13 cellular contexts compared by ENCODE assay signal in genomic region chr11:74849525-74850391, GRCh38.
DNase-seq lines count a peak whose midpoint lies in the region; TF ChIP-seq lines count a peak whose summit lies in the region.
"Had no signal": no experiment of that assay in that cellular context is flagged by ENCODE, and none has a peak within 500 bp of the region (broad histone marks: within the 10 kb centered on the region; RNA-seq: fewer than 3 reads in every experiment).

No MANE protein-coding gene starts in this region.

- no TSS peak for BruUV-seq in mammary epithelial cell (replicated peaks; lab: Mats Ljungman, UMichigan)

- no peaks in the 10 kb centered on the region for H3K4me1 Mint-ChIP-seq in activated T-helper 1 cell treated with anti-CD3 and anti-CD28 coated beads, Interleukin-12 subunit alpha, Interleukin-12 subunit beta, Interleukin-2, Interleukin-4 antibody, amounts not matched to agents 30 ng/mL and 10 ng/mL and 1 ng/mL, durations not matched to agents 14 hours and 24 hours and 36 hours (ENCODE audit: low read depth)
- peaks cover 8% of the 10 kb centered on the region for H3K4me1 Mint-ChIP-seq in activated CD4-positive, alpha-beta memory T cell treated with anti-CD3 and anti-CD28 coated beads, Interleukin-2, amount 10 ng/mL, durations not matched to agents 7 days and 5 days

- POLR2A ChIA-PET in activated CD4-positive, alpha-beta memory T cell treated with anti-CD3 and anti-CD28 coated beads, Interleukin-2, amount 10 ng/mL, durations not matched to agents 7 days and 5 days (lab: Charles Lee) = no interaction called here

- peak overlapping the region; percentile 81 for H3K27ac ChIP-seq in HUES64 (ENCODE audit: low read depth, low read length)
- H3K27ac ChIP-seq in mammary epithelial cell (ENCODE audit: insufficient read depth, low read depth, low read length) = peak overlapping the region; percentile 10

- no peak overlapping the region for H3K4me3 ChIP-seq in HUES64 (ENCODE audit: low read length)
- no peak overlapping the region for H3K4me3 ChIP-seq in mammary epithelial cell (replicated peaks in 1 of 3; ENCODE audit: insufficient read depth in 1 of 3, low read depth in 2 of 3, low read length in 3 of 3)

- intact Hi-C loops in mammary epithelial cell (cut with micrococcal nuclease) = no loop called here
- intact Hi-C loops in activated T-helper 1 cell treated with anti-CD3 and anti-CD28 coated beads, Interleukin-12 subunit alpha, Interleukin-12 subunit beta, Interleukin-2, Interleukin-4 antibody, amounts not matched to agents 30 ng/mL and 10 ng/mL and 1 ng/mL, durations not matched to agents 14 hours and 24 hours and 36 hours (cut with micrococcal nuclease) = no loop called here

- CTCF ChIA-PET in mammary epithelial cell (lab: Charles Lee; ENCODE audit: low non-redundant PET) = no interaction called here
- CTCF ChIA-PET in activated CD4-positive, alpha-beta memory T cell treated with anti-CD3 and anti-CD28 coated beads, Interleukin-2, amount 10 ng/mL, durations not matched to agents 7 days and 5 days (lab: Charles Lee) = no interaction called here

- no peak overlapping the region for H3K27ac Mint-ChIP-seq in activated T-helper 1 cell treated with anti-CD3 and anti-CD28 coated beads, Interleukin-12 subunit alpha, Interleukin-12 subunit beta, Interleukin-2, Interleukin-4 antibody, amounts not matched to agents 30 ng/mL and 10 ng/mL and 1 ng/mL, durations not matched to agents 14 hours and 24 hours and 36 hours
- no peak overlapping the region for H3K27ac Mint-ChIP-seq in activated CD4-positive, alpha-beta memory T cell treated with anti-CD3 and anti-CD28 coated beads, Interleukin-2, amount 10 ng/mL, durations not matched to agents 7 days and 5 days
- H3K27ac Mint-ChIP-seq: dendritic cell treated with granulocyte-macrophage colony-stimulating factor and Interleukin-4, amounts not matched to agents 40 ng/mL and 50 ng/mL, for 4 days had no signal

- no peak for TF ChIP-seq CTCF in mammary epithelial cell (conservative IDR thresholded peaks at IDR 0.05 in 1 of 2, IDR thresholded peaks at IDR 0.05 in 1 of 2; ENCODE audit: extremely low read depth in 1 of 2, insufficient read depth in 1 of 2, low read depth in 1 of 2, low read length in 2 of 2)

- 16% methylated on average over 5 of the region's 7 CpGs for WGBS in HUES64
- WGBS in mammary epithelial cell (ENCODE audit: low coverage, missing lambda C conversion rate) = 61% methylated on average over 7 of the region's 7 CpGs

- peaks cover 31% of the 10 kb centered on the region for H3K36me3 ChIP-seq in HUES64 (ENCODE audit: insufficient read depth, low read length)
- peaks cover 3% of the 10 kb centered on the region for H3K36me3 ChIP-seq in mammary epithelial cell (ENCODE audit: insufficient read depth, low read length)

- peaks cover 24% of the 10 kb centered on the region for H3K4me1 ChIP-seq in HUES64 (ENCODE audit: insufficient read depth, low read length)
- peaks cover 17% of the 10 kb centered on the region for H3K4me1 ChIP-seq in mammary epithelial cell (ENCODE audit: insufficient read depth, low read length)

- no peaks in the 10 kb centered on the region for H3K9me3 ChIP-seq in HUES64 (ENCODE audit: insufficient read depth, low read depth, low read length)
- no peaks in the 10 kb centered on the region for H3K9me3 ChIP-seq in mammary epithelial cell (replicated peaks; ENCODE audit: insufficient read depth, low read length)

- no peak overlapping the region for H3K4me3 Mint-ChIP-seq in activated T-helper 1 cell treated with anti-CD3 and anti-CD28 coated beads, Interleukin-12 subunit alpha, Interleukin-12 subunit beta, Interleukin-2, Interleukin-4 antibody, amounts not matched to agents 30 ng/mL and 10 ng/mL and 1 ng/mL, durations not matched to agents 14 hours and 24 hours and 36 hours
- H3K4me3 Mint-ChIP-seq in activated CD4-positive, alpha-beta memory T cell treated with anti-CD3 and anti-CD28 coated beads, Interleukin-2, amount 10 ng/mL, durations not matched to agents 7 days and 5 days = no peak overlapping the region
- H3K4me3 Mint-ChIP-seq: CD8-positive, alpha-beta memory T cell; dendritic cell treated with granulocyte-macrophage colony-stimulating factor and Interleukin-4, amounts not matched to agents 40 ng/mL and 50 ng/mL, for 4 days had no signal

- dilution Hi-C loops in mammary epithelial cell (cut with HindIII; ENCODE audit: low sequenced_read_pairs) = no loop called here

- in situ Hi-C loops in mammary epithelial cell (cut with MboI; ENCODE audit: low sequenced_read_pairs in 2 of 2) = loop anchor here in 1 of 2 donors (25.0 kb wide), 1 partner anchor 212 kb away; no protein-coding TSS in a partner anchor

- no peak overlapping the region for H2AFZ ChIP-seq in mammary epithelial cell (ENCODE audit: low read depth, low read length)

- no peaks in the 10 kb centered on the region for H4K20me1 ChIP-seq in mammary epithelial cell (ENCODE audit: insufficient read depth, low read length)

- H3K9me3 Mint-ChIP-seq in activated T-helper 1 cell treated with anti-CD3 and anti-CD28 coated beads, Interleukin-12 subunit alpha, Interleukin-12 subunit beta, Interleukin-2, Interleukin-4 antibody, amounts not matched to agents 30 ng/mL and 10 ng/mL and 1 ng/mL, durations not matched to agents 14 hours and 24 hours and 36 hours = no peaks in the 10 kb centered on the region
- H3K9me3 Mint-ChIP-seq in activated CD4-positive, alpha-beta memory T cell treated with anti-CD3 and anti-CD28 coated beads, Interleukin-2, amount 10 ng/mL, durations not matched to agents 7 days and 5 days = no peaks in the 10 kb centered on the region
- H3K9me3 Mint-ChIP-seq: CD8-positive, alpha-beta memory T cell; dendritic cell treated with granulocyte-macrophage colony-stimulating factor and Interleukin-4, amounts not matched to agents 40 ng/mL and 50 ng/mL, for 4 days had no signal

- H3K27me3 ChIP-seq in HUES64 (ENCODE audit: insufficient read depth, low read length) = no peaks in the 10 kb centered on the region
- H3K27me3 ChIP-seq in mammary epithelial cell (ENCODE audit: insufficient read depth, low read length) = no peaks in the 10 kb centered on the region

- H3K27me3 Mint-ChIP-seq in activated T-helper 1 cell treated with anti-CD3 and anti-CD28 coated beads, Interleukin-12 subunit alpha, Interleukin-12 subunit beta, Interleukin-2, Interleukin-4 antibody, amounts not matched to agents 30 ng/mL and 10 ng/mL and 1 ng/mL, durations not matched to agents 14 hours and 24 hours and 36 hours (ENCODE audit: insufficient read depth) = no peaks in the 10 kb centered on the region
- H3K27me3 Mint-ChIP-seq in activated CD4-positive, alpha-beta memory T cell treated with anti-CD3 and anti-CD28 coated beads, Interleukin-2, amount 10 ng/mL, durations not matched to agents 7 days and 5 days = no peaks in the 10 kb centered on the region
- H3K27me3 Mint-ChIP-seq: CD8-positive, alpha-beta memory T cell; dendritic cell treated with granulocyte-macrophage colony-stimulating factor and Interleukin-4, amounts not matched to agents 40 ng/mL and 50 ng/mL, for 4 days had no signal

- peaks cover 21% of the 10 kb centered on the region for H3K36me3 Mint-ChIP-seq in activated T-helper 1 cell treated with anti-CD3 and anti-CD28 coated beads, Interleukin-12 subunit alpha, Interleukin-12 subunit beta, Interleukin-2, Interleukin-4 antibody, amounts not matched to agents 30 ng/mL and 10 ng/mL and 1 ng/mL, durations not matched to agents 14 hours and 24 hours and 36 hours (ENCODE audit: low read depth)
- peaks cover 31% of the 10 kb centered on the region for H3K36me3 Mint-ChIP-seq in activated CD4-positive, alpha-beta memory T cell treated with anti-CD3 and anti-CD28 coated beads, Interleukin-2, amount 10 ng/mL, durations not matched to agents 7 days and 5 days (ENCODE audit: low read depth)

- H3K79me2 ChIP-seq in mammary epithelial cell (ENCODE audit: insufficient read depth, low read length) = no peaks in the 10 kb centered on the region

- H3K4me2 ChIP-seq in mammary epithelial cell (ENCODE audit: insufficient read depth, low read depth, low read length) = peak overlapping the region; percentile 33

- H3K9ac ChIP-seq in HUES64 (ENCODE audit: low read depth, low read length) (peak overlapping the region; percentile 50; the same call in 1 of the 2 replicates), mammary epithelial cell (ENCODE audit: insufficient read depth, low read length) (no peak overlapping the region)

- peak; percentile 87 for DNase-seq in AG20443 (ENCODE audit: low spot score)
- peak; percentile 79 for DNase-seq in mammary epithelial cell
- DNase-seq in kidney tubule cell (ENCODE audit: low spot score) = peak; percentile 49
- DNase-seq in stimulated activated CD4-positive, alpha-beta T cell treated with anti-CD3 and anti-CD28 coated beads, Interleukin-12 subunit alpha, Interleukin-12 subunit beta, amount 100 ng/mL, for 4 hours = no peak
- DNase-seq in DMS79 (lab: John Stamatoyannopoulos, UW) = no peak
- no peak for DNase-seq in activated T-helper 1 cell treated with anti-CD3 and anti-CD28 coated beads, Interleukin-12 subunit alpha, Interleukin-12 subunit beta, Interleukin-2, Interleukin-4 antibody, amounts not matched to agents 30 ng/mL and 10 ng/mL and 1 ng/mL, durations not matched to agents 14 hours and 24 hours and 36 hours (ENCODE audit: low spot score)
- DNase-seq in activated CD4-positive, alpha-beta memory T cell treated with anti-CD3 and anti-CD28 coated beads, Interleukin-2, amount 10 ng/mL, durations not matched to agents 7 days and 5 days = no peak
- DNase-seq: activated T-cell treated with anti-CD3 and anti-CD28 coated beads, Interleukin-2, amount 50 U/mL, for 48 hours; CD8-positive, alpha-beta memory T cell; NCI-H446; small intestine had no signal

Comparison
In these comparisons a context has a peak if more than half of its experiments do, and no peak if none do; other contexts are left out.
1. DNase-seq: peak in AG20443 (single experiment), mammary epithelial cell (single experiment) and kidney tubule cell (single experiment); none in stimulated activated CD4-positive, alpha-beta T cell treated with anti-CD3 and anti-CD28 coated beads, Interleukin-12 subunit alpha, Interleukin-12 subunit beta, amount 100 ng/mL, for 4 hours (single experiment), DMS79 (single experiment), activated T-helper 1 cell treated with anti-CD3 and anti-CD28 coated beads, Interleukin-12 subunit alpha, Interleukin-12 subunit beta, Interleukin-2, Interleukin-4 antibody, amounts not matched to agents 30 ng/mL and 10 ng/mL and 1 ng/mL, durations not matched to agents 14 hours and 24 hours and 36 hours (single experiment) and activated CD4-positive, alpha-beta memory T cell treated with anti-CD3 and anti-CD28 coated beads, Interleukin-2, amount 10 ng/mL, durations not matched to agents 7 days and 5 days (single experiment).